In genomic region chr2:118431188-118431562, GRCh38 we compare ENCODE assay signal across 12 cellular contexts.
DNase-seq lines count a peak whose midpoint lies in the region; ATAC-seq and TF ChIP-seq lines count a peak whose summit lies in the region.
"Had no signal": no experiment of that assay in that cellular context is flagged by ENCODE, and none has a peak within 500 bp of the region (broad histone marks: within the 10 kb centered on the region; RNA-seq: fewer than 3 reads in every experiment).

No MANE protein-coding gene starts in this region.

- TF ChIP-seq CTCF in cardiac fibroblast (IDR thresholded peaks at IDR 0.05; ENCODE audit: low read depth, low read length): peak; percentile 20
- peak; percentile 31 for TF ChIP-seq CTCF in retinal pigment epithelial cell (conservative IDR thresholded peaks at IDR 0.05; ENCODE audit: low read depth, low read length)

- intact Hi-C loops in left colon (cut with DNase I, micrococcal nuclease): no loop called here

- DNase-seq in DMS 273 (lab: John Stamatoyannopoulos, UW; ENCODE audit: unreplicated experiment) (peak; percentile 11), DMS 273 treated with DMSO at 0.1 percent for 48 hours (lab: John Stamatoyannopoulos, UW) (no peak), NCI-H460 (ENCODE audit: extremely low read depth, low read depth) (peak; percentile 2), cardiac fibroblast (ENCODE audit: low read depth in 2 of 2) (peak; percentile 3 to 40), retinal pigment epithelial cell (ENCODE audit: low read depth) (no peak), left colon (no peak), HCEC 1CT (no peak), NCI-H1930 (lab: John Stamatoyannopoulos, UW) (no peak)
- DNase-seq: activated CD4-positive, alpha-beta T cell treated with anti-CD3 and anti-CD28 coated beads, Interleukin-2, amount 50 U/mL, for 48 hours; activated effector memory CD4-positive, alpha-beta T cell treated with Interleukin-2 at 50 U/mL for 16 hours; NCI-H187; T-helper 2 cell had no signal

- no peak for ATAC-seq in left colon

- H3K4me3 ChIP-seq in cardiac fibroblast (replicated peaks in 1 of 2; ENCODE audit: low read depth in 2 of 2, low read length in 2 of 2) (no peak overlapping the region), retinal pigment epithelial cell (ENCODE audit: low read length) (no peak overlapping the region)

Comparison
In these comparisons a context has a peak if more than half of its experiments do, and no peak if none do; other contexts are left out.
1. DNase-seq: peak in DMS 273 (single experiment), NCI-H460 (single experiment) and cardiac fibroblast (2 of 2); none in DMS 273 treated with DMSO at 0.1 percent for 48 hours (single experiment), retinal pigment epithelial cell (single experiment), left colon (0 of 2), HCEC 1CT (single experiment) and NCI-H1930 (0 of 2).